Comparison of ENCODE assay signal across 8 cellular contexts in genomic region chr16:23435500-23435899, GRCh38. TPM values are rescaled to one million over a fixed set of nuclear protein-coding genes. Genes with fewer than 3 reads are reported as not detected.
DNase-seq lines count a peak whose midpoint lies in the region; TF ChIP-seq lines count a peak whose summit lies in the region.

No MANE protein-coding gene starts in this region.

- H3K4me3 ChIP-seq in OCI-LY7 (ENCODE audit: low read depth, low read length, poor library complexity, severe bottlenecking), result no peak overlapping the region
- H3K4me3 ChIP-seq in esophagus muscularis mucosa, result no peak overlapping the region
- no peak overlapping the region for H3K4me3 ChIP-seq in subcutaneous abdominal adipose tissue (ENCODE audit: low read depth in 1 of 5, low read length in 5 of 5)

- POLR2A ChIA-PET in OCI-LY7 (lab: Charles Lee), result interaction anchor here (0.6 to 1.4 kb wide), 2 partner anchors 9 to 16 kb away, joined by 3 to 4 read pairs; no protein-coding TSS in a partner anchor

- no TSS peak for BruUV-seq in OCI-LY7 (replicated peaks; lab: Mats Ljungman, UMichigan)

- no peak overlapping the region for H3K4me2 ChIP-seq in OCI-LY7 (ENCODE audit: low read length)

- H3K27ac Mint-ChIP-seq in nephron progenitor cell, result no peak overlapping the region

- peak overlapping the region in 2 of 5 donors; percentile 23 to 66 for H3K9ac ChIP-seq in subcutaneous abdominal adipose tissue (ENCODE audit: low read length in 5 of 5)

- no peak for TF ChIP-seq POLR2A in esophagus muscularis mucosa (IDR thresholded peaks at IDR 0.05; ENCODE audit: low read depth)

- H3K79me2 ChIP-seq in OCI-LY7 (ENCODE audit: insufficient read depth, low read depth, low read length), result no peaks in the 10 kb centered on the region

- H4K20me1 ChIP-seq in OCI-LY7 (ENCODE audit: insufficient read depth, low read length), result no peaks in the 10 kb centered on the region

- CTCF ChIA-PET in OCI-LY7 (lab: Charles Lee; ENCODE audit: unreplicated experiment), result interaction anchor here (1.0 kb wide), 1 partner anchor 251 kb away, joined by 3 read pairs; no protein-coding TSS in a partner anchor

- intact Hi-C loops in OCI-LY7 (cut with micrococcal nuclease; ENCODE audit: unreplicated experiment), result loop anchor here (2.0 to 10.0 kb wide), 2 partner anchors 139 to 371 kb away; no protein-coding TSS in a partner anchor
- intact Hi-C loops in esophagus muscularis mucosa (cut with DNase I), result loop anchor here (2.0 to 10.0 kb wide), 2 partner anchors 253 to 371 kb away; partner anchors contain the start of gene SCNN1G

- no peaks in the 10 kb centered on the region for H3K9me2 ChIP-seq in OCI-LY7 (ENCODE audit: insufficient read depth, low read length)

- H3K4me3 Mint-ChIP-seq in nephron progenitor cell, result no peak overlapping the region

- H3K27ac ChIP-seq in OCI-LY7 (ENCODE audit: low read depth, low read length, poor library complexity, severe bottlenecking), result no peak overlapping the region
- no peak overlapping the region for H3K27ac ChIP-seq in esophagus muscularis mucosa (replicated peaks in 1 of 4)
- peak overlapping the region; percentile 21 for H3K27ac ChIP-seq in subcutaneous abdominal adipose tissue (ENCODE audit: low read depth, low read length)

- peaks cover 2% of the 10 kb centered on the region for H3K27me3 Mint-ChIP-seq in nephron progenitor cell (ENCODE audit: low read depth, poor library complexity)

- WGBS in esophagus muscularis mucosa, result 47% methylated on average over 6 of the region's 6 CpGs

- no peaks in the 10 kb centered on the region for H3K4me1 Mint-ChIP-seq in nephron progenitor cell

- peak; percentile 27 for DNase-seq in Caki2 (ENCODE audit: low read depth)
- peak in 69 of 76 experiments; percentile 4 to 78 (median 52) for DNase-seq in HUDEP-2 (lab: John Stamatoyannopoulos, UW; ENCODE audit: unreplicated experiment in 76 of 76)
- peak; percentile 78 for DNase-seq in OCI-LY7 (ENCODE audit: low spot score)
- DNase-seq in activated T-cell treated with anti-CD3 and anti-CD28 coated beads for 1 hour (ENCODE audit: low read depth), result peak; percentile 45
- DNase-seq in esophagus muscularis mucosa (ENCODE audit: extremely low spot score), result no peak
- DNase-seq in nephron progenitor cell, result peak; percentile 77
- DNase-seq in occipital lobe (lab: John Stamatoyannopoulos, UW), result no peak

- H3K9me3 Mint-ChIP-seq in nephron progenitor cell, result no peaks in the 10 kb centered on the region

- no peak for TF ChIP-seq EP300 in esophagus muscularis mucosa (IDR thresholded peaks at IDR 0.05)

- H3K36me3 Mint-ChIP-seq in nephron progenitor cell (ENCODE audit: low read depth), result peaks cover 43% of the 10 kb centered on the region

- no peaks in the 10 kb centered on the region for H3K9me3 ChIP-seq in OCI-LY7 (ENCODE audit: low read length)
- no peaks in the 10 kb centered on the region for H3K9me3 ChIP-seq in esophagus muscularis mucosa
- no peaks in the 10 kb centered on the region for H3K9me3 ChIP-seq in subcutaneous abdominal adipose tissue (ENCODE audit: control insufficient read depth in 5 of 5, low read length in 5 of 5)

- H3K27me3 ChIP-seq in esophagus muscularis mucosa (no peaks in the 10 kb centered on the region), subcutaneous abdominal adipose tissue (ENCODE audit: control insufficient read depth in 5 of 5, insufficient read depth in 4 of 5, low read length in 5 of 5) (no peaks in the 10 kb centered on the region)

- H3K4me1 ChIP-seq in OCI-LY7 (ENCODE audit: insufficient read depth, low read length, poor library complexity, severe bottlenecking) (no peaks in the 10 kb centered on the region), esophagus muscularis mucosa (peaks cover 0 to 30% (median 15%) of the 10 kb centered on the region in 4 donors), subcutaneous abdominal adipose tissue (ENCODE audit: control insufficient read depth in 5 of 5, insufficient read depth in 5 of 5, low read length in 5 of 5) (peaks cover 1 to 22% (median 9%) of the 10 kb centered on the region in 5 donors)

- no peak overlapping the region for H2AFZ ChIP-seq in OCI-LY7 (ENCODE audit: low read length)

- peaks cover 41% of the 10 kb centered on the region for H3K36me3 ChIP-seq in OCI-LY7 (ENCODE audit: insufficient read depth, low read length)
- H3K36me3 ChIP-seq in esophagus muscularis mucosa, result peaks cover 12 to 75% (median 61%) of the 10 kb centered on the region in 4 donors
- peaks cover 15 to 45% (median 30%) of the 10 kb centered on the region in 5 donors for H3K36me3 ChIP-seq in subcutaneous abdominal adipose tissue (ENCODE audit: control insufficient read depth in 5 of 5, insufficient read depth in 5 of 5, low read length in 5 of 5)

- TF ChIP-seq CTCF in OCI-LY7 (conservative IDR thresholded peaks at IDR 0.05; ENCODE audit: low read length), result peak; percentile 99
- peak; percentile 75 to 82 (median 77) for TF ChIP-seq CTCF in esophagus muscularis mucosa (IDR thresholded peaks at IDR 0.05)
- peak; percentile 86 for TF ChIP-seq CTCF in nephron progenitor cell (IDR thresholded peaks at IDR 0.05)

- in situ Hi-C loops in Caki2 (cut with HindIII; ENCODE audit: low pct_unique_long_range_greater_than_20kb, low sequenced_read_pairs), result no loop called here

RNA-seq across cellular contexts. Expression of gene COG7, which starts 17.5 kb away (rescaled TPM):
- 29.4 and 42.6 TPM in 2 replicates for total RNA-seq in Caki2 (2014; rRNA removed; shearing (Covaris generic); ENCODE audit: low replicate concordance)
- total RNA-seq in OCI-LY7 (2014; rRNA removed; shearing (Covaris generic)), result 11.1 and 11.4 TPM in 2 replicates
- 21.0 TPM in 2 replicates for total RNA-seq in OCI-LY7 (2022)
- 10 to 100 TPM; 11.9 to 23.7 (median 15.1) TPM for total RNA-seq in esophagus muscularis mucosa
- total RNA-seq in occipital lobe, result 16.7 TPM

Comparison
In these comparisons a context has a peak if more than half of its experiments do, and no peak if none do; other contexts are left out.
1. DNase-seq: peak in Caki2 (single experiment), HUDEP-2 (69 of 76), OCI-LY7 (single experiment), activated T-cell treated with anti-CD3 and anti-CD28 coated beads for 1 hour (single experiment) and nephron progenitor cell (single experiment); none in esophagus muscularis mucosa (single experiment) and occipital lobe (single experiment).
2. Peak in every context shown above with its lines, with median percentiles within 50 percentile points of each other: CTCF ChIP-seq.